ENCODE assay signal across 1 cellular context in genomic region chr7:157474685-157475084, GRCh38.
A peak's percentile ranks its signal among the peaks of the same experiment; 100 is the strongest.
TF ChIP-seq lines count a peak whose summit lies in the region.

No MANE protein-coding gene starts in this region.

TF ChIP-seq in K562, 482 proteins besides CTCF, POLR2A, EP300 and RAD21 (continued from another document):
- 0 out of 2 replicates have a peak, but pooled peaks have one; percentile 44 for TF ChIP-seq MGA (IDR thresholded peaks at IDR 0.05)
- TF ChIP-seq KLF16 (IDR thresholded peaks at IDR 0.05): 0 out of 2 replicates have a peak, but pooled peaks have one; percentile 7
- TF ChIP-seq PCBP2 (IDR thresholded peaks at IDR 0.05; ENCODE audit: low read depth, low read length, poor library complexity, severe bottlenecking): no peak
- TF ChIP-seq CBX3 (IDR thresholded peaks at IDR 0.05; ENCODE audit: borderline replicate concordance in 1 of 2, low read length in 2 of 2): peak in 1 of 2 experiments; percentile 36; a peak in 1 of 3 replicates
- no peak for TF ChIP-seq MTF1 (CRISPR knock-in tag; IDR thresholded peaks at IDR 0.05; ENCODE audit: borderline replicate concordance)
- 0 out of 2 replicates have a peak, but pooled peaks have one; percentile 34 for TF ChIP-seq SMC3 (conservative IDR thresholded peaks at IDR 0.05; ENCODE audit: insufficient read depth, low read depth, low read length)
- TF ChIP-seq L3MBTL2 (IDR thresholded peaks at IDR 0.05): peak; percentile 45; the same call in 1 of the 2 replicates
- 0 out of 4 replicates have a peak, but pooled peaks of 1 of the 2 experiments have one; percentile 18 for TF ChIP-seq MNT (conservative IDR thresholded peaks at IDR 0.05)
- peak; percentile 74 for TF ChIP-seq CTCFL (IDR thresholded peaks at IDR 0.05; ENCODE audit: borderline replicate concordance, insufficient read depth, low read depth, low read length, poor library complexity, severe bottlenecking)
- TF ChIP-seq MAX (CRISPR knock-in tag; IDR thresholded peaks at IDR 0.05): peak; percentile 74
- TF ChIP-seq EGR1 (conservative IDR thresholded peaks at IDR 0.05): 0 out of 2 replicates have a peak, but pooled peaks have one; percentile 6
- peak in 1 of 3 experiments; percentile 33 for TF ChIP-seq YY1 (IDR thresholded peaks at IDR 0.05; ENCODE audit: borderline replicate concordance in 1 of 3, control insufficient read depth in 1 of 3, extremely low read depth in 1 of 3, insufficient read depth in 3 of 3, insufficient read length in 1 of 3, insufficient replicate concordance in 2 of 3, low read depth in 1 of 3, low read length in 2 of 3)
- peak; percentile 72; the same call in 1 of the 2 replicates for TF ChIP-seq BHLHE40 (IDR thresholded peaks at IDR 0.05; ENCODE audit: low read length)
- no peak for TF ChIP-seq TEAD4 (IDR thresholded peaks at IDR 0.05; ENCODE audit: low read length)
- TF ChIP-seq TEAD4 (CRISPR knock-in tag; IDR thresholded peaks at IDR 0.05; ENCODE audit: borderline replicate concordance): peak; percentile 43; the same call in 1 of the 2 replicates
- TF ChIP-seq CXXC5 (CRISPR knock-in tag; IDR thresholded peaks at IDR 0.05): peak; percentile 30; the same call in 1 of the 2 replicates
- peak; percentile 41 for TF ChIP-seq USF1 (CRISPR knock-in tag; IDR thresholded peaks at IDR 0.05)
- peak in 1 of 2 experiments; percentile 4; a peak in 1 of 4 replicates for TF ChIP-seq NRF1 (conservative IDR thresholded peaks at IDR 0.05 in 1 of 2, IDR thresholded peaks at IDR 0.05 in 1 of 2)
- TF ChIP-seq KAT2B (IDR thresholded peaks at IDR 0.05; ENCODE audit: low read depth, low read length): no peak
